Comparison of ENCODE assay signal across 14 cellular contexts in genomic region chr15:70234256-70234965, GRCh38.
DNase-seq lines count a peak whose midpoint lies in the region; ATAC-seq and TF ChIP-seq lines count a peak whose summit lies in the region.
"Had no signal": no experiment of that assay in that cellular context is flagged by ENCODE, and none has a peak within 500 bp of the region (broad histone marks: within the 10 kb centered on the region; RNA-seq: fewer than 3 reads in every experiment).

No MANE protein-coding gene starts in this region.

- no peaks in the 10 kb centered on the region for H3K9me3 ChIP-seq in sigmoid colon

- H3K27me3 ChIP-seq in sigmoid colon: no peaks in the 10 kb centered on the region

- no peak for TF ChIP-seq CTCF in sigmoid colon (IDR thresholded peaks at IDR 0.05)

- WGBS in sigmoid colon, 2 donors: 73 to 85% methylated on average over 11 of the region's 11 CpGs

- H3K4me3 Mint-ChIP-seq in activated CD4-positive, alpha-beta T cell treated with anti-CD3 and anti-CD28 coated beads, Interleukin-2, amount 10 ng/mL, durations not matched to agents 7 days and 5 days: no peak overlapping the region
- H3K4me3 Mint-ChIP-seq in effector memory CD8-positive, alpha-beta T cell: no peak overlapping the region
- H3K4me3 Mint-ChIP-seq: activated B cell treated with CpG ODN at 0.5 μM for 24 hours, nephron progenitor cell had no signal

- TF ChIP-seq EP300 in sigmoid colon (IDR thresholded peaks at IDR 0.05): no peak

- peaks cover 0 to 25% (median 20%) of the 10 kb centered on the region in 4 donors for H3K4me1 ChIP-seq in sigmoid colon
- H3K4me1 ChIP-seq: A549 had no signal

- H3K27ac ChIP-seq in sigmoid colon: peak overlapping the region in 2 of 4 donors; percentile 55 to 70
- H3K27ac ChIP-seq: A549, KMS-11, RWPE1 had no signal

- POLR2A ChIA-PET in activated CD4-positive, alpha-beta T cell treated with anti-CD3 and anti-CD28 coated beads, Interleukin-2, amount 10 ng/mL, durations not matched to agents 7 days and 5 days (lab: Charles Lee): no interaction called here

- H3K9me3 Mint-ChIP-seq in activated CD4-positive, alpha-beta T cell treated with anti-CD3 and anti-CD28 coated beads, Interleukin-2, amount 10 ng/mL, durations not matched to agents 7 days and 5 days: peaks cover 25% of the 10 kb centered on the region
- H3K9me3 Mint-ChIP-seq in effector memory CD8-positive, alpha-beta T cell: peaks cover 10 to 18% of the 10 kb centered on the region in 2 donors

- intact Hi-C loops in sigmoid colon (cut with DNase I): no loop called here

- H3K27ac Mint-ChIP-seq in activated CD4-positive, alpha-beta T cell treated with anti-CD3 and anti-CD28 coated beads, Interleukin-2, amount 10 ng/mL, durations not matched to agents 7 days and 5 days: no peak overlapping the region
- H3K27ac Mint-ChIP-seq in effector memory CD8-positive, alpha-beta T cell: peak overlapping the region in 1 of 2 donors; percentile 9
- H3K27ac Mint-ChIP-seq: activated B cell treated with CpG ODN at 0.5 μM for 24 hours, nephron progenitor cell had no signal

- H3K4me3 ChIP-seq in sigmoid colon: no peak overlapping the region
- H3K4me3 ChIP-seq: A549 had no signal

- ATAC-seq in effector memory CD8-positive, alpha-beta T cell (replicated peaks): peak; percentile 51
- ATAC-seq in GM18519 (IDR thresholded peaks at IDR 0.05; ENCODE audit: low FRiP score, unreplicated experiment) (no peak), HG02870 (IDR thresholded peaks at IDR 0.05; ENCODE audit: unreplicated experiment) (no peak), GM21619 (IDR thresholded peaks at IDR 0.05; ENCODE audit: unreplicated experiment) (no peak)
- ATAC-seq: A549 had no signal

- TF ChIP-seq POLR2A in sigmoid colon (IDR thresholded peaks at IDR 0.05): no peak

- peaks cover 27% of the 10 kb centered on the region for H3K27me3 Mint-ChIP-seq in activated CD4-positive, alpha-beta T cell treated with anti-CD3 and anti-CD28 coated beads, Interleukin-2, amount 10 ng/mL, durations not matched to agents 7 days and 5 days
- H3K27me3 Mint-ChIP-seq in effector memory CD8-positive, alpha-beta T cell: peaks cover 5 to 10% of the 10 kb centered on the region in 2 donors
- H3K27me3 Mint-ChIP-seq: activated B cell treated with CpG ODN at 0.5 μM for 24 hours had no signal

- H3K4me1 Mint-ChIP-seq in activated CD4-positive, alpha-beta T cell treated with anti-CD3 and anti-CD28 coated beads, Interleukin-2, amount 10 ng/mL, durations not matched to agents 7 days and 5 days: peaks cover 29% of the 10 kb centered on the region
- H3K4me1 Mint-ChIP-seq in effector memory CD8-positive, alpha-beta T cell (ENCODE audit: low read depth in 2 of 2): no peaks in the 10 kb centered on the region

- no peaks in the 10 kb centered on the region for H3K36me3 ChIP-seq in sigmoid colon

- H3K36me3 Mint-ChIP-seq in activated CD4-positive, alpha-beta T cell treated with anti-CD3 and anti-CD28 coated beads, Interleukin-2, amount 10 ng/mL, durations not matched to agents 7 days and 5 days (ENCODE audit: low read depth): peaks cover 19% of the 10 kb centered on the region
- no peaks in the 10 kb centered on the region for H3K36me3 Mint-ChIP-seq in effector memory CD8-positive, alpha-beta T cell (ENCODE audit: insufficient read depth)

- CTCF ChIA-PET in activated CD4-positive, alpha-beta T cell treated with anti-CD3 and anti-CD28 coated beads, Interleukin-2, amount 10 ng/mL, durations not matched to agents 7 days and 5 days (lab: Charles Lee): interaction anchor here (0.7 kb wide), 1 partner anchor 155 kb away, joined by 3 read pairs; no protein-coding TSS in a partner anchor

- DNase-seq in activated CD4-positive, alpha-beta T cell treated with anti-CD3 and anti-CD28 coated beads, Interleukin-2, amount 10 ng/mL, durations not matched to agents 7 days and 5 days: peak; percentile 27
- no peak for DNase-seq in activated CD4-positive, alpha-beta T cell treated with anti-CD3 and anti-CD28 coated beads, Interleukin-2, amount 50 U/mL, for 1 hour
- DNase-seq in RPMI7951 (ENCODE audit: low read depth): peak; percentile 99
- no peak for DNase-seq in effector memory CD8-positive, alpha-beta T cell
- peak; percentile 44 for DNase-seq in sigmoid colon
- DNase-seq: activated B cell treated with CpG ODN at 0.5 μM for 24 hours, NCI-H2227 treated with DMSO at 0.1 percent for 48 hours, nephron progenitor cell had no signal

Comparison
In these comparisons a context has a peak if more than half of its experiments do, and no peak if none do; other contexts are left out.
1. DNase-seq: peak in activated CD4-positive, alpha-beta T cell treated with anti-CD3 and anti-CD28 coated beads, Interleukin-2, amount 10 ng/mL, durations not matched to agents 7 days and 5 days (single experiment), RPMI7951 (single experiment) and sigmoid colon (single experiment); none in activated CD4-positive, alpha-beta T cell treated with anti-CD3 and anti-CD28 coated beads, Interleukin-2, amount 50 U/mL, for 1 hour (single experiment) and effector memory CD8-positive, alpha-beta T cell (0 of 3).